14 cellular contexts compared by ENCODE assay signal in the genomic region with DNA sequence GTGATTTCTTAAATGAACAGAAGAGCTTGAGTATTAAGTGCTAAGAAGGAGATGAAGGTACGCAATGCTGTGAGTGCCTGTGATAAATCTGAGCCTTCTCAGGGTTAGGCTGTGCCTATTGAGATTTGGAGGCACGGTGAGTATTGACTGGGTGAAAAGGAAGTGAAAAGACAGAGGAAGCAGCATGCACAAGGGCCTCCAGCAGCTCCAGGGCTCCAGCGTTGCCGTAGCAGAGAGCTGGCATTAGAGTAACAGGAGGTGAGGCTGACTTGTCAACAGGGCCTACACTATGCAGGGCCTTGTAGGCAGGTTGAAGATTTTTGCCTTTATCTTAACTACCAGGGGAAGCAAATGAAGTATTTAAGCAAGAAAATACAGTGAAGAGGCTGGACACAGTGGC. TPM values are rescaled to one million over a fixed set of nuclear protein-coding genes. Genes with fewer than 3 reads are reported as not detected.
DNase-seq lines count a peak whose midpoint lies in the region; ATAC-seq and TF ChIP-seq lines count a peak whose summit lies in the region.
"Had no signal": no experiment of that assay in that cellular context is flagged by ENCODE, and none has a peak within 500 bp of the region (broad histone marks: within the 10 kb centered on the region; RNA-seq: fewer than 3 reads in every experiment).

No MANE protein-coding gene starts in this region.

- H3K79me2 ChIP-seq in mammary epithelial cell (ENCODE audit: insufficient read depth, low read length) = no peaks in the 10 kb centered on the region

- H3K27ac ChIP-seq in breast epithelium (peak overlapping the region; percentile 66 to 88), mammary epithelial cell (ENCODE audit: insufficient read depth, low read depth, low read length) (no peak overlapping the region), esophagus squamous epithelium (peak overlapping the region; percentile 56 to 92 (median 88)), stomach smooth muscle (ENCODE audit: low read length) (peak overlapping the region; percentile 13)
- H3K27ac ChIP-seq: A549 had no signal

- H3K36me3 ChIP-seq in breast epithelium = no peaks in the 10 kb centered on the region
- no peaks in the 10 kb centered on the region for H3K36me3 ChIP-seq in mammary epithelial cell (ENCODE audit: insufficient read depth, low read length)
- no peaks in the 10 kb centered on the region for H3K36me3 ChIP-seq in esophagus squamous epithelium
- H3K36me3 ChIP-seq in stomach smooth muscle (ENCODE audit: control insufficient read depth in 2 of 2, insufficient read depth in 2 of 2, low read length in 2 of 2) = no peaks in the 10 kb centered on the region

- H3K9me3 ChIP-seq in breast epithelium = no peaks in the 10 kb centered on the region
- no peaks in the 10 kb centered on the region for H3K9me3 ChIP-seq in mammary epithelial cell (replicated peaks; ENCODE audit: insufficient read depth, low read length)
- H3K9me3 ChIP-seq in esophagus squamous epithelium = no peaks in the 10 kb centered on the region
- no peaks in the 10 kb centered on the region for H3K9me3 ChIP-seq in stomach smooth muscle (ENCODE audit: control insufficient read depth in 2 of 2, low read length in 2 of 2)
- H3K9me3 ChIP-seq: A549 had no signal

- CTCF ChIA-PET in mammary epithelial cell (lab: Charles Lee; ENCODE audit: low non-redundant PET) = no interaction called here

- no peaks in the 10 kb centered on the region for H3K27me3 ChIP-seq in breast epithelium
- H3K27me3 ChIP-seq in mammary epithelial cell (ENCODE audit: insufficient read depth, low read length) = no peaks in the 10 kb centered on the region
- H3K27me3 ChIP-seq in esophagus squamous epithelium = no peaks in the 10 kb centered on the region
- no peaks in the 10 kb centered on the region for H3K27me3 ChIP-seq in stomach smooth muscle (ENCODE audit: control insufficient read depth in 1 of 2, insufficient read depth in 2 of 2, low read length in 2 of 2)

- H3K4me3 ChIP-seq in breast epithelium = no peak overlapping the region
- H3K4me3 ChIP-seq in mammary epithelial cell (replicated peaks in 1 of 3; ENCODE audit: insufficient read depth in 1 of 3, low read depth in 2 of 3, low read length in 3 of 3) = no peak overlapping the region
- no peak overlapping the region for H3K4me3 ChIP-seq in esophagus squamous epithelium
- no peak overlapping the region for H3K4me3 ChIP-seq in stomach smooth muscle (ENCODE audit: low read length in 2 of 2)
- H3K4me3 ChIP-seq: A549 had no signal

- H3K4me2 ChIP-seq in mammary epithelial cell (ENCODE audit: insufficient read depth, low read depth, low read length) = no peak overlapping the region
- H3K4me2 ChIP-seq: A549 had no signal

- no peak overlapping the region for H3K9ac ChIP-seq in mammary epithelial cell (ENCODE audit: insufficient read depth, low read length)
- H3K9ac ChIP-seq in stomach smooth muscle (ENCODE audit: low read length in 2 of 2) = no peak overlapping the region

- no peak for TF ChIP-seq POLR2A in breast epithelium (IDR thresholded peaks at IDR 0.05)
- no peak for TF ChIP-seq POLR2A in esophagus squamous epithelium (IDR thresholded peaks at IDR 0.05)

- TF ChIP-seq CTCF in breast epithelium (IDR thresholded peaks at IDR 0.05) = no peak
- no peak for TF ChIP-seq CTCF in mammary epithelial cell (conservative IDR thresholded peaks at IDR 0.05 in 1 of 2, IDR thresholded peaks at IDR 0.05 in 1 of 2; ENCODE audit: extremely low read depth in 1 of 2, insufficient read depth in 1 of 2, low read depth in 1 of 2, low read length in 2 of 2)
- TF ChIP-seq CTCF in esophagus squamous epithelium (IDR thresholded peaks at IDR 0.05) = no peak

- no peaks in the 10 kb centered on the region for H4K20me1 ChIP-seq in mammary epithelial cell (ENCODE audit: insufficient read depth, low read length)

- intact Hi-C loops in breast epithelium (cut with DNase I; ENCODE audit: low total_unique reads) = no loop called here
- intact Hi-C loops in mammary epithelial cell (cut with micrococcal nuclease) = no loop called here
- intact Hi-C loops in esophagus squamous epithelium (cut with DNase I) = no loop called here

- H2AFZ ChIP-seq in mammary epithelial cell (ENCODE audit: low read depth, low read length) = no peak overlapping the region

- BruUV-seq in mammary epithelial cell (replicated peaks; lab: Mats Ljungman, UMichigan) = no TSS peak

- ATAC-seq in HG03159 (IDR thresholded peaks at IDR 0.05; ENCODE audit: unreplicated experiment) (peak; percentile 55), HG03045 (IDR thresholded peaks at IDR 0.05; ENCODE audit: unreplicated experiment) (no peak)
- ATAC-seq: A549 had no signal

- 100% methylated on average over 4 of the region's 4 CpGs for WGBS in mammary epithelial cell (ENCODE audit: low coverage, missing lambda C conversion rate)
- WGBS in esophagus squamous epithelium, 2 donors = 47 to 54% methylated on average over 4 of the region's 4 CpGs

- in situ Hi-C loops in mammary epithelial cell (cut with MboI; ENCODE audit: low sequenced_read_pairs in 2 of 2) = no loop called here

- dilution Hi-C loops in mammary epithelial cell (cut with HindIII; ENCODE audit: low sequenced_read_pairs) = no loop called here

- DNase-seq in breast epithelium (ENCODE audit: low spot score in 2 of 2) = no peak
- no peak for DNase-seq in mammary epithelial cell
- DNase-seq in esophagus squamous epithelium (lab: John Stamatoyannopoulos, UW) = no peak
- DNase-seq in epidermal melanocyte (ENCODE audit: insufficient read length, low spot score) = no peak
- no peak for DNase-seq in hippocampal formation (lab: John Stamatoyannopoulos, UW)
- DNase-seq: activated CD4-positive, alpha-beta T cell treated with anti-CD3 and anti-CD28 coated beads, Interleukin-2, amount 50 U/mL, for 4 hours; aorta; KBM-7; NCI-H1105; SIG-M5 had no signal

- peaks cover 0 to 40% of the 10 kb centered on the region in 2 donors for H3K4me1 ChIP-seq in breast epithelium
- H3K4me1 ChIP-seq in mammary epithelial cell (ENCODE audit: insufficient read depth, low read length) = no peaks in the 10 kb centered on the region
- peaks cover 41 to 75% (median 57%) of the 10 kb centered on the region in 3 donors for H3K4me1 ChIP-seq in esophagus squamous epithelium
- peaks cover 56% of the 10 kb centered on the region for H3K4me1 ChIP-seq in stomach smooth muscle (ENCODE audit: control insufficient read depth, insufficient read depth, low read length)
- H3K4me1 ChIP-seq: A549 had no signal

RNA-seq across cellular contexts. Expression of a gene that starts 54.1 kb away (rescaled TPM):
- total RNA-seq in breast epithelium (100 to 1,000 TPM; 101 to 319 (median 161) TPM), mammary epithelial cell (100 to 1,000 TPM; 123 to 133 TPM), esophagus squamous epithelium (100 to 1,000 TPM in 3 of 4 donors, 10 to 100 TPM in 1; 68.3 to 299 (median 171) TPM)
- polyA plus RNA-seq in mammary epithelial cell = 47.0 TPM
- 80.5 TPM for polyA minus RNA-seq in mammary epithelial cell
